In genomic region chr2:52335727-52336126, GRCh38 we compare ENCODE assay signal across 20 cellular contexts.
A peak's percentile ranks its signal among the peaks of the same experiment; 100 is the strongest.
DNase-seq lines count a peak whose midpoint lies in the region; ATAC-seq, FAIRE-seq and TF ChIP-seq lines count a peak whose summit lies in the region.
"Had no signal": no experiment of that assay in that cellular context is flagged by ENCODE, and none has a peak within 500 bp of the region (broad histone marks: within the 10 kb centered on the region; RNA-seq: fewer than 3 reads in every experiment).

No MANE protein-coding gene starts in this region.

- no peaks in the 10 kb centered on the region for H3K9me2 ChIP-seq in GM23338 (ENCODE audit: insufficient read depth)
- H3K9me2 ChIP-seq in PC-3 (replicated peaks; ENCODE audit: low read length) = no peaks in the 10 kb centered on the region

- DNase-seq in GM23338 (ENCODE audit: low spot score) (peak; percentile 21), HT-29 (ENCODE audit: low spot score) (peak; percentile 60), PC-3 (peak; percentile 16), iPS-NIHi11 (ENCODE audit: low spot score) (peak; percentile 14), WERI-Rb-1 (no peak), D721Med (ENCODE audit: insufficient read length, low spot score) (no peak), OCI-M1 (lab: John Stamatoyannopoulos, UW) (no peak)
- DNase-seq: BE2C, GOT3, MV-4-11, NCI-H1417, NCI-H1694 treated with DMSO at 0.1 percent for 48 hours, NCI-H2081 treated with DMSO at 0.1 percent for 48 hours, NCI-H2171 treated with DMSO at 0.1 percent for 48 hours, NCI-H524 treated with DMSO at 0.1 percent for 48 hours, NCI-H82, Right ventricle myocardium superior had no signal

- H3K79me2 ChIP-seq in GM23338 (replicated peaks; ENCODE audit: insufficient read depth) = no peaks in the 10 kb centered on the region
- no peaks in the 10 kb centered on the region for H3K79me2 ChIP-seq in PC-3 (ENCODE audit: low read length)

- H3K27ac Mint-ChIP-seq in GM23338 = no peak overlapping the region

- H3K4me3 ChIP-seq in GM23338 (no peak overlapping the region), PC-3 (ENCODE audit: low read length) (no peak overlapping the region), WERI-Rb-1 (ENCODE audit: low read depth, low read length) (no peak overlapping the region)

- TF ChIP-seq CTCF in GM23338 (conservative IDR thresholded peaks at IDR 0.05; ENCODE audit: low read depth in 2 of 2) (no peak), PC-3 (conservative IDR thresholded peaks at IDR 0.05; ENCODE audit: low read depth, low read length) (no peak), WERI-Rb-1 (IDR thresholded peaks at IDR 0.05; ENCODE audit: low read depth, low read length) (no peak), D721Med (IDR thresholded peaks at IDR 0.05; ENCODE audit: insufficient read depth, missing control alignments) (no peak)

- H3K36me3 ChIP-seq in GM23338 (ENCODE audit: insufficient read depth) (no peaks in the 10 kb centered on the region), PC-3 (ENCODE audit: low read depth, low read length) (no peaks in the 10 kb centered on the region), WERI-Rb-1 (no peaks in the 10 kb centered on the region)
- H3K36me3 ChIP-seq: BE2C had no signal

- H3K27me3 ChIP-seq in GM23338 (ENCODE audit: insufficient read depth) = no peaks in the 10 kb centered on the region
- no peaks in the 10 kb centered on the region for H3K27me3 ChIP-seq in PC-3 (ENCODE audit: low read length)
- no peaks in the 10 kb centered on the region for H3K27me3 ChIP-seq in WERI-Rb-1 (ENCODE audit: insufficient read depth, low read depth, severe bottlenecking)
- H3K27me3 ChIP-seq: BE2C had no signal

- no peaks in the 10 kb centered on the region for H3K9me3 Mint-ChIP-seq in GM23338

- H3K27me3 Mint-ChIP-seq in GM23338 (ENCODE audit: insufficient read depth, low read depth, poor library complexity) = peaks cover 2% of the 10 kb centered on the region

- H3K4me1 Mint-ChIP-seq in GM23338 = peaks cover 35% of the 10 kb centered on the region

- no peaks in the 10 kb centered on the region for H3F3A ChIP-seq in GM23338 (replicated peaks; ENCODE audit: low read depth)
- no peaks in the 10 kb centered on the region for H3F3A ChIP-seq in PC-3 (ENCODE audit: low read length, unreplicated experiment)

- H3K36me3 Mint-ChIP-seq in GM23338 (ENCODE audit: low read depth) = no peaks in the 10 kb centered on the region

- no peak overlapping the region for H3K27ac ChIP-seq in GM23338 (ENCODE audit: low read depth)
- no peak overlapping the region for H3K27ac ChIP-seq in PC-3 (ENCODE audit: low read length)
- no peak overlapping the region for H3K27ac ChIP-seq in WERI-Rb-1
- H3K27ac ChIP-seq: KMS-11 had no signal

- intact Hi-C loops in PC-3 (cut with micrococcal nuclease) = no loop called here

- no peak overlapping the region for H3K9ac ChIP-seq in PC-3 (ENCODE audit: low read length)
- H3K9ac ChIP-seq: KMS-11 had no signal

- no peak for FAIRE-seq in D721Med (lab: Jason Lieb, UNC)
- FAIRE-seq: G401.6, GM18507 had no signal

- no peak overlapping the region for H3K4me3 Mint-ChIP-seq in GM23338

- H3K4me1 ChIP-seq in GM23338 (ENCODE audit: insufficient read depth) = peaks cover 46% of the 10 kb centered on the region
- no peaks in the 10 kb centered on the region for H3K4me1 ChIP-seq in PC-3 (ENCODE audit: insufficient read depth, low read length)
- H3K4me1 ChIP-seq: BE2C had no signal

- ATAC-seq in GM23338 (no peak), PC-3 (no peak)

- BruUV-seq in PC-3 (replicated peaks; lab: Mats Ljungman, UMichigan) = no TSS peak

- H3K9me3 ChIP-seq in PC-3 (ENCODE audit: low read length) (no peaks in the 10 kb centered on the region), WERI-Rb-1 (ENCODE audit: severe bottlenecking) (no peaks in the 10 kb centered on the region)
- H3K9me3 ChIP-seq: BE2C had no signal

- H4K20me1 ChIP-seq in GM23338 (replicated peaks; ENCODE audit: insufficient read depth) (no peaks in the 10 kb centered on the region), PC-3 (ENCODE audit: low read length) (no peaks in the 10 kb centered on the region)

- H3K4me2 ChIP-seq in GM23338 (no peak overlapping the region), PC-3 (ENCODE audit: low read length) (no peak overlapping the region)
- H3K4me2 ChIP-seq: KMS-11 had no signal

- CTCF ChIA-PET in PC-3 (lab: Charles Lee) = no interaction called here

- POLR2A ChIA-PET in PC-3 (lab: Charles Lee; ENCODE audit: unreplicated experiment) = no interaction called here

- H2AFZ ChIP-seq in GM23338 (no peak overlapping the region), PC-3 (ENCODE audit: low read length) (no peak overlapping the region)

TF ChIP-seq in GM23338, 12 proteins besides CTCF, POLR2A, EP300 and RAD21:
- TF ChIP-seq NANOG (IDR thresholded peaks at IDR 0.05; ENCODE audit: borderline replicate concordance) (no peak), ZNF331 (CRISPR knock-in tag; IDR thresholded peaks at IDR 0.05; ENCODE audit: low read depth) (no peak), REST (IDR thresholded peaks at IDR 0.05; ENCODE audit: unreplicated experiment) (no peak), EZH2 (IDR thresholded peaks at IDR 0.05; ENCODE audit: low read depth, unreplicated experiment) (no peak)

Comparison
In these comparisons a context has a peak if more than half of its experiments do, and no peak if none do; other contexts are left out.
1. DNase-seq: peak in GM23338 (single experiment), HT-29 (single experiment), PC-3 (single experiment) and iPS-NIHi11 (single experiment); none in WERI-Rb-1 (single experiment), D721Med (single experiment) and OCI-M1 (single experiment).